ENCODE assay signal across 1 cellular context in genomic region chr4:32645653-32646052, GRCh38.
TF ChIP-seq lines count a peak whose summit lies in the region.

No MANE protein-coding gene starts in this region.

TF ChIP-seq in GM23338, 12 proteins besides CTCF, POLR2A, EP300 and RAD21 (continued from another document):
- TF ChIP-seq EZH2 (IDR thresholded peaks at IDR 0.05; ENCODE audit: low read depth, unreplicated experiment) = no peak
- no peak for TF ChIP-seq REST (IDR thresholded peaks at IDR 0.05; ENCODE audit: unreplicated experiment)
- TF ChIP-seq POLR2AphosphoS5 (IDR thresholded peaks at IDR 0.05; ENCODE audit: low read depth) = no peak
- no peak for TF ChIP-seq ETS1 (IDR thresholded peaks at IDR 0.05)
